Comparison of ENCODE assay signal across 8 cellular contexts in the genomic region with DNA sequence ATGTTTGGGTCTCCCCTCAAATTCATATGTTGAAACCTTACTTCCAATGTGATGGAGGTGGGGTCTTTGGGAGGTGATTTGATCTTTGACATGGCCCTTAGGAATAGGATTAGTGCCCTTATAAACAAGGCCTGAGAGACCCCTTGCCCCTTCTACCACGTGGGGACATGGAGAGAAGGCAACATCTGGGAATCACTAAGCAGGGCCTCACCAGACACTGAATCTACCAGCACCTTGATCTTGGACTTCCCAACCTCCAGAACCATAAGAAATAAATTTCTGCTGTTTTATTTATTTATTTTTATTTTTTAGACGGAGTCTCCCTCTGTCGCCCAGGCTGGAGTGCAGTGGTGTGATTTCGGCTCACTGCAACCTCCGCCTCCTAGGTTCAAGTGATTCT.
"Had no signal": no experiment of that assay in that cellular context is flagged by ENCODE, and none has a peak within 500 bp of the region (broad histone marks: within the 10 kb centered on the region; RNA-seq: fewer than 3 reads in every experiment).

No MANE protein-coding gene starts in this region.

- DNase-seq: GDM1, GF-D8 had no signal

- FAIRE-seq: G401.6, GM12878, GM12891, GM12892, GM18507, GM19239 had no signal

- H3K4me3 ChIP-seq: GM12878 had no signal

- ATAC-seq: GM12878 had no signal
